ENCODE assay signal across 15 cellular contexts in genomic region chr4:7941111-7942018, GRCh38. TPM values are rescaled to one million over a fixed set of nuclear protein-coding genes. Genes with fewer than 3 reads are reported as not detected.
DNase-seq lines count a peak whose midpoint lies in the region; ATAC-seq and TF ChIP-seq lines count a peak whose summit lies in the region.
"Had no signal": no experiment of that assay in that cellular context is flagged by ENCODE, and none has a peak within 500 bp of the region (broad histone marks: within the 10 kb centered on the region; RNA-seq: fewer than 3 reads in every experiment).

No MANE protein-coding gene starts in this region.

- no peaks in the 10 kb centered on the region for H3K36me3 Mint-ChIP-seq in activated naive CD8-positive, alpha-beta T cell
- no peaks in the 10 kb centered on the region for H3K36me3 Mint-ChIP-seq in activated naive CD8-positive, alpha-beta T cell treated with anti-CD3 and anti-CD28 coated beads, Interleukin-2, amount 50 U/mL, for 24 hours (ENCODE audit: low read depth)
- no peaks in the 10 kb centered on the region for H3K36me3 Mint-ChIP-seq in immature natural killer cell

- H3K4me3 Mint-ChIP-seq in activated naive CD8-positive, alpha-beta T cell: peak overlapping the region; percentile 46
- H3K4me3 Mint-ChIP-seq in activated naive CD8-positive, alpha-beta T cell treated with anti-CD3 and anti-CD28 coated beads, Interleukin-2, amount 50 U/mL, for 24 hours: no peak overlapping the region
- H3K4me3 Mint-ChIP-seq in immature natural killer cell: peak overlapping the region; percentile 24 to 61 (median 44)

- H3K4me3 ChIP-seq in subcutaneous abdominal adipose tissue (ENCODE audit: low read depth in 1 of 5, low read length in 5 of 5): no peak overlapping the region
- H3K4me3 ChIP-seq: BLaER1, right atrium auricular region had no signal

- H3K36me3 ChIP-seq in subcutaneous abdominal adipose tissue (ENCODE audit: control insufficient read depth in 5 of 5, insufficient read depth in 5 of 5, low read length in 5 of 5): no peaks in the 10 kb centered on the region
- H3K36me3 ChIP-seq: BLaER1, right atrium auricular region had no signal

- H3K27ac Mint-ChIP-seq in activated naive CD8-positive, alpha-beta T cell: no peak overlapping the region
- no peak overlapping the region for H3K27ac Mint-ChIP-seq in activated naive CD8-positive, alpha-beta T cell treated with anti-CD3 and anti-CD28 coated beads, Interleukin-2, amount 50 U/mL, for 24 hours
- H3K27ac Mint-ChIP-seq in immature natural killer cell: peak overlapping the region in 1 of 6 donors; percentile 46

- no peak for ATAC-seq in activated naive CD8-positive, alpha-beta T cell treated with anti-CD3 and anti-CD28 coated beads, Interleukin-2, amount 50 U/mL, for 24 hours
- ATAC-seq in GM18909 (IDR thresholded peaks at IDR 0.05; ENCODE audit: poor library complexity, unreplicated experiment): no peak
- ATAC-seq in HG03159 (IDR thresholded peaks at IDR 0.05; ENCODE audit: unreplicated experiment): no peak
- ATAC-seq: activated CD4-positive, CD25-positive, alpha-beta regulatory T cell treated with anti-CD3 and anti-CD28 coated beads, Interleukin-2, amount 50 U/mL, for 24 hours; left lobe of liver had no signal

- peaks cover 3 to 47% (median 30%) of the 10 kb centered on the region in 5 donors for H3K4me1 ChIP-seq in subcutaneous abdominal adipose tissue (ENCODE audit: control insufficient read depth in 5 of 5, insufficient read depth in 5 of 5, low read length in 5 of 5)

- H3K9me3 Mint-ChIP-seq in activated naive CD8-positive, alpha-beta T cell (ENCODE audit: low read depth): no peaks in the 10 kb centered on the region
- H3K9me3 Mint-ChIP-seq in activated naive CD8-positive, alpha-beta T cell treated with anti-CD3 and anti-CD28 coated beads, Interleukin-2, amount 50 U/mL, for 24 hours: no peaks in the 10 kb centered on the region
- no peaks in the 10 kb centered on the region for H3K9me3 Mint-ChIP-seq in immature natural killer cell

- no peaks in the 10 kb centered on the region for H3K27me3 Mint-ChIP-seq in activated naive CD8-positive, alpha-beta T cell
- H3K27me3 Mint-ChIP-seq in activated naive CD8-positive, alpha-beta T cell treated with anti-CD3 and anti-CD28 coated beads, Interleukin-2, amount 50 U/mL, for 24 hours: peaks cover 45% of the 10 kb centered on the region
- peaks cover 5 to 15% (median 6%) of the 10 kb centered on the region in 3 donors for H3K27me3 Mint-ChIP-seq in immature natural killer cell (ENCODE audit: low read depth in 3 of 3)

- peaks cover 0 to under 1% (median 0%) of the 10 kb centered on the region in 5 donors for H3K27me3 ChIP-seq in subcutaneous abdominal adipose tissue (ENCODE audit: control insufficient read depth in 5 of 5, insufficient read depth in 4 of 5, low read length in 5 of 5)
- H3K27me3 ChIP-seq: right atrium auricular region had no signal

- H3K27ac ChIP-seq in VCaP (peak overlapping the region; percentile 76), subcutaneous abdominal adipose tissue (ENCODE audit: low read depth, low read length) (peak overlapping the region; percentile 66)
- H3K27ac ChIP-seq: BLaER1 had no signal

- no peaks in the 10 kb centered on the region for H3K9me3 ChIP-seq in subcutaneous abdominal adipose tissue (ENCODE audit: control insufficient read depth in 5 of 5, low read length in 5 of 5)
- H3K9me3 ChIP-seq: BLaER1, right atrium auricular region had no signal

- H3K4me1 Mint-ChIP-seq in activated naive CD8-positive, alpha-beta T cell (ENCODE audit: low read depth): peaks cover 24% of the 10 kb centered on the region
- peaks cover 15% of the 10 kb centered on the region for H3K4me1 Mint-ChIP-seq in activated naive CD8-positive, alpha-beta T cell treated with anti-CD3 and anti-CD28 coated beads, Interleukin-2, amount 50 U/mL, for 24 hours
- peaks cover 11 to 13% of the 10 kb centered on the region in 2 donors for H3K4me1 Mint-ChIP-seq in immature natural killer cell

- H3K9ac ChIP-seq in subcutaneous abdominal adipose tissue (ENCODE audit: low read length in 5 of 5): peak overlapping the region in 1 of 5 donors; percentile 21
- H3K9ac ChIP-seq: BLaER1 had no signal

- DNase-seq in activated naive CD8-positive, alpha-beta T cell treated with anti-CD3 and anti-CD28 coated beads, Interleukin-2, amount 50 U/mL, for 24 hours: no peak
- DNase-seq in immature natural killer cell (no peak), NCI-H446 treated with DMSO at 0.1 percent for 48 hours (lab: John Stamatoyannopoulos, UW) (no peak)
- DNase-seq: aorta, NCI-H1417 treated with DMSO at 0.1 percent for 48 hours, OCI-M1 had no signal

- TF ChIP-seq CTCF in VCaP (conservative IDR thresholded peaks at IDR 0.05): no peak

RNA-seq across cellular contexts. Expression of gene AFAP1, which starts 1.7 kb away (rescaled TPM):
- 1 to 10 TPM in 1 of 3 donors, under 1 TPM in 1, not detected in 1; 0.32 to 1.2 TPM for polyA plus RNA-seq in immature natural killer cell
